ENCODE assay signal across 20 cellular contexts in the genomic region with DNA sequence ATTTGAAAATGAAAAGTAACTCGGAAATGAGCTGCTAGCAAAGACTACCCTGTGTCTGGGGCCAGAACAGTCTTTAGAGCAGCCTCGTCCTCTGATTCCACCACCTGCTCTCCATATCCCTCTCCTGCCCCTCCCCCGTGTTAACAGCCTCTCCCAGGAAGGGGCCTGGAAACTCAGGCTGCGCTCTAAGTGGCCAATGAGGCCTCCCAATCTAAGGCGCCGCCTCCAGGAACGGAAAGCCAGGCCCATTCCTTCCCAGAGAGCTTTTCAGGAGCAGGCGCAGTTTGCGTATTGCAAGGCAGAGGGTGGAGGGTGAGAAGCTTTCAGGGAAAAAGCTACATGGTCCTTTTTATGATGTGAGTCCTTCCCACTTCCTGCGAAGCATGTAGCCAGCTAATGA. TPM values are rescaled to one million over a fixed set of nuclear protein-coding genes. Genes with fewer than 3 reads are reported as not detected.
DNase-seq lines count a peak whose midpoint lies in the region; ATAC-seq, FAIRE-seq and TF ChIP-seq lines count a peak whose summit lies in the region.
"Had no signal": no experiment of that assay in that cellular context is flagged by ENCODE, and none has a peak within 500 bp of the region (broad histone marks: within the 10 kb centered on the region; RNA-seq: fewer than 3 reads in every experiment).

No MANE protein-coding gene starts in this region.

- FAIRE-seq in GM19239 (lab: Jason Lieb, UNC), result no peak
- FAIRE-seq: islet of Langerhans had no signal

- no peak overlapping the region for H3K4me3 Mint-ChIP-seq in WTC11

- ATAC-seq in WTC11, result peak; percentile 99
- ATAC-seq: right cardiac atrium had no signal

- H3K27me3 Mint-ChIP-seq in WTC11 (ENCODE audit: low read depth), result no peaks in the 10 kb centered on the region; the same call in 1 of the 2 replicates

- peaks cover 4% of the 10 kb centered on the region; the same call in 1 of the 2 replicates for H3K36me3 Mint-ChIP-seq in WTC11

- H3K4me1 ChIP-seq in BE2C, result peaks cover 5% of the 10 kb centered on the region; the same call in 1 of the 2 replicates
- H3K4me1 ChIP-seq: adrenal gland had no signal

- H3K36me3 ChIP-seq in BE2C, result no peaks in the 10 kb centered on the region
- H3K36me3 ChIP-seq: adrenal gland had no signal

- peaks cover 15% of the 10 kb centered on the region for H3K4me1 Mint-ChIP-seq in WTC11

- peaks cover under 1% of the 10 kb centered on the region; the same call in 1 of the 2 replicates for H3K9me3 Mint-ChIP-seq in WTC11

- no peak overlapping the region for H3K27ac Mint-ChIP-seq in WTC11

- POLR2A ChIA-PET in WTC11 (lab: Charles Lee), result interaction anchor here (0.6 to 0.8 kb wide), 2 partner anchors 13 to 201 kb away, joined by 3 read pairs; no protein-coding TSS in a partner anchor

- peak; percentile 88 for DNase-seq in BE2C
- peak; percentile 33 to 74 for DNase-seq in NCI-H187 (lab: John Stamatoyannopoulos, UW)
- DNase-seq in WTC11 (ENCODE audit: low spot score), result peak; percentile 66
- DNase-seq in iPS-NIHi7 (ENCODE audit: extremely low spot score), result peak; percentile 93
- DNase-seq in NCI-H1105 (lab: John Stamatoyannopoulos, UW), result no peak
- DNase-seq in GM19239 (ENCODE audit: insufficient read length, low spot score), result no peak
- no peak for DNase-seq in stimulated activated CD4-positive, alpha-beta T cell treated with anti-CD3 and anti-CD28 coated beads, Interleukin-2, amount 100 ng/mL, for 24 hours
- DNase-seq: activated CD4-positive, alpha-beta T cell treated with anti-CD3 and anti-CD28 coated beads, Interleukin-2, amount 50 U/mL, for 48 hours; activated gamma-delta T cell treated with Interleukin-2 at 50 U/mL for 16 hours; activated T-cell treated with anti-CD3 and anti-CD28 coated beads for 4 hours; adrenal gland; DND-41; NCI-H2081; right cardiac atrium had no signal

- H3K9me3 ChIP-seq in BE2C, result no peaks in the 10 kb centered on the region
- H3K9me3 ChIP-seq: adrenal gland had no signal

- TF ChIP-seq CTCF in BE2C (IDR thresholded peaks at IDR 0.05; ENCODE audit: low read depth, low read length), result no peak
- TF ChIP-seq CTCF in WTC11 (IDR thresholded peaks at IDR 0.05), result no peak

- H3K27me3 ChIP-seq in BE2C, result no peaks in the 10 kb centered on the region
- H3K27me3 ChIP-seq: adrenal gland had no signal

- peak overlapping the region; percentile 29 for H3K4me3 ChIP-seq in BE2C (ENCODE audit: low read depth, low read length)
- H3K4me3 ChIP-seq: adrenal gland, dorsolateral prefrontal cortex, lung had no signal

- CTCF ChIA-PET in WTC11 (lab: Charles Lee), result interaction anchor here (0.5 to 1.1 kb wide), 2 partner anchors 9 to 853 kb away, joined by 3 to 4 read pairs; no protein-coding TSS in a partner anchor

TF ChIP-seq in WTC11, 78 proteins besides CTCF, POLR2A, EP300 and RAD21:
- TF ChIP-seq, protein P1, sequence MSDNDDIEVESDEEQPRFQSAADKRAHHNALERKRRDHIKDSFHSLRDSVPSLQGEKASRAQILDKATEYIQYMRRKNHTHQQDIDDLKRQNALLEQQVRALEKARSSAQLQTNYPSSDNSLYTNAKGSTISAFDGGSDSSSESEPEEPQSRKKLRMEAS (CRISPR knock-in tag; IDR thresholded peaks at IDR 0.05), result peak; percentile 90
- TF ChIP-seq, protein P2, sequence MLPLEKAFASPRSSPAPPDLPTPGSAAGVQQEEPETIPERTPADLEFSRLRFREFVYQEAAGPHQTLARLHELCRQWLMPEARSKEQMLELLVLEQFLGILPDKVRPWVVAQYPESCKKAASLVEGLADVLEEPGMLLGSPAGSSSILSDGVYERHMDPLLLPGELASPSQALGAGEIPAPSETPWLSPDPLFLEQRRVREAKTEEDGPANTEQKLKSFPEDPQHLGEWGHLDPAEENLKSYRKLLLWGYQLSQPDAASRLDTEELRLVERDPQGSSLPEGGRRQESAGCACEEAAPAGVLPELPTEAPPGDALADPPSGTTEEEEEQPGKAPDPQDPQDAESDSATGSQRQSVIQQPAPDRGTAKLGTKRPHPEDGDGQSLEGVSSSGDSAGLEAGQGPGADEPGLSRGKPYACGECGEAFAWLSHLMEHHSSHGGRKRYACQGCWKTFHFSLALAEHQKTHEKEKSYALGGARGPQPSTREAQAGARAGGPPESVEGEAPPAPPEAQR (CRISPR knock-in tag; IDR thresholded peaks at IDR 0.05), result no peak
- no peak for TF ChIP-seq JUN (CRISPR knock-in tag; IDR thresholded peaks at IDR 0.05)
- TF ChIP-seq, protein P3, sequence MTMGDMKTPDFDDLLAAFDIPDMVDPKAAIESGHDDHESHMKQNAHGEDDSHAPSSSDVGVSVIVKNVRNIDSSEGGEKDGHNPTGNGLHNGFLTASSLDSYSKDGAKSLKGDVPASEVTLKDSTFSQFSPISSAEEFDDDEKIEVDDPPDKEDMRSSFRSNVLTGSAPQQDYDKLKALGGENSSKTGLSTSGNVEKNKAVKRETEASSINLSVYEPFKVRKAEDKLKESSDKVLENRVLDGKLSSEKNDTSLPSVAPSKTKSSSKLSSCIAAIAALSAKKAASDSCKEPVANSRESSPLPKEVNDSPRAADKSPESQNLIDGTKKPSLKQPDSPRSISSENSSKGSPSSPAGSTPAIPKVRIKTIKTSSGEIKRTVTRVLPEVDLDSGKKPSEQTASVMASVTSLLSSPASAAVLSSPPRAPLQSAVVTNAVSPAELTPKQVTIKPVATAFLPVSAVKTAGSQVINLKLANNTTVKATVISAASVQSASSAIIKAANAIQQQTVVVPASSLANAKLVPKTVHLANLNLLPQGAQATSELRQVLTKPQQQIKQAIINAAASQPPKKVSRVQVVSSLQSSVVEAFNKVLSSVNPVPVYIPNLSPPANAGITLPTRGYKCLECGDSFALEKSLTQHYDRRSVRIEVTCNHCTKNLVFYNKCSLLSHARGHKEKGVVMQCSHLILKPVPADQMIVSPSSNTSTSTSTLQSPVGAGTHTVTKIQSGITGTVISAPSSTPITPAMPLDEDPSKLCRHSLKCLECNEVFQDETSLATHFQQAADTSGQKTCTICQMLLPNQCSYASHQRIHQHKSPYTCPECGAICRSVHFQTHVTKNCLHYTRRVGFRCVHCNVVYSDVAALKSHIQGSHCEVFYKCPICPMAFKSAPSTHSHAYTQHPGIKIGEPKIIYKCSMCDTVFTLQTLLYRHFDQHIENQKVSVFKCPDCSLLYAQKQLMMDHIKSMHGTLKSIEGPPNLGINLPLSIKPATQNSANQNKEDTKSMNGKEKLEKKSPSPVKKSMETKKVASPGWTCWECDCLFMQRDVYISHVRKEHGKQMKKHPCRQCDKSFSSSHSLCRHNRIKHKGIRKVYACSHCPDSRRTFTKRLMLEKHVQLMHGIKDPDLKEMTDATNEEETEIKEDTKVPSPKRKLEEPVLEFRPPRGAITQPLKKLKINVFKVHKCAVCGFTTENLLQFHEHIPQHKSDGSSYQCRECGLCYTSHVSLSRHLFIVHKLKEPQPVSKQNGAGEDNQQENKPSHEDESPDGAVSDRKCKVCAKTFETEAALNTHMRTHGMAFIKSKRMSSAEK (CRISPR knock-in tag; IDR thresholded peaks at IDR 0.05; ENCODE audit: borderline replicate concordance), result no peak
- TF ChIP-seq, protein P4, sequence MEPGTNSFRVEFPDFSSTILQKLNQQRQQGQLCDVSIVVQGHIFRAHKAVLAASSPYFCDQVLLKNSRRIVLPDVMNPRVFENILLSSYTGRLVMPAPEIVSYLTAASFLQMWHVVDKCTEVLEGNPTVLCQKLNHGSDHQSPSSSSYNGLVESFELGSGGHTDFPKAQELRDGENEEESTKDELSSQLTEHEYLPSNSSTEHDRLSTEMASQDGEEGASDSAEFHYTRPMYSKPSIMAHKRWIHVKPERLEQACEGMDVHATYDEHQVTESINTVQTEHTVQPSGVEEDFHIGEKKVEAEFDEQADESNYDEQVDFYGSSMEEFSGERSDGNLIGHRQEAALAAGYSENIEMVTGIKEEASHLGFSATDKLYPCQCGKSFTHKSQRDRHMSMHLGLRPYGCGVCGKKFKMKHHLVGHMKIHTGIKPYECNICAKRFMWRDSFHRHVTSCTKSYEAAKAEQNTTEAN (CRISPR knock-in tag; IDR thresholded peaks at IDR 0.05), result no peak

RNA-seq across cellular contexts. Expression of a gene that starts 31.2 kb away (rescaled TPM):
- not detected for polyA plus RNA-seq in BE2C (2012; ENCODE audit: insufficient read depth, insufficient read length, low read depth)
- total RNA-seq in WTC11 (2021), result 0.07 TPM in 1 of 3 replicates, not detected in the others
- total RNA-seq: adrenal gland, osteoblast, right cardiac atrium, temporal lobe had no signal
- polyA plus RNA-seq: adrenal gland, esophagus, right cardiac atrium had no signal

Comparison
In these comparisons a context has a peak if more than half of its experiments do, and no peak if none do; other contexts are left out.
1. DNase-seq: peak in BE2C (single experiment), NCI-H187 (2 of 2), WTC11 (single experiment) and iPS-NIHi7 (single experiment); none in NCI-H1105 (single experiment), GM19239 (single experiment) and stimulated activated CD4-positive, alpha-beta T cell treated with anti-CD3 and anti-CD28 coated beads, Interleukin-2, amount 100 ng/mL, for 24 hours (0 of 2).